Comparison of ENCODE assay signal across 1 cellular context in genomic region chr9:127930298-127931091, GRCh38.
A peak's percentile ranks its signal among the peaks of the same experiment; 100 is the strongest.
TF ChIP-seq lines count a peak whose summit lies in the region.

PIP5KL1 (minus strand) TSS chr9:127930777; CDS start chr9:127930752, 25 bp downstream.

TF ChIP-seq in HEK293, 187 proteins besides CTCF, POLR2A, EP300 and RAD21 (continued from another document and continues in another):
- TF ChIP-seq ZBTB44 (tag by site-specific recombination; IDR thresholded peaks at IDR 0.05) (no peak), ZNF621 (tag by site-specific recombination; IDR thresholded peaks at IDR 0.05) (no peak), ZNF280D (tag by site-specific recombination; IDR thresholded peaks at IDR 0.05) (no peak), ZBTB10 (tag by site-specific recombination; IDR thresholded peaks at IDR 0.05) (no peak; the same call in none of the 2 replicates), ZNF660 (tag by site-specific recombination; IDR thresholded peaks at IDR 0.05) (no peak), ZNF76 (tag by site-specific recombination; IDR thresholded peaks at IDR 0.05; ENCODE audit: borderline replicate concordance, low read depth) (0 out of 2 replicates have a peak, but pooled peaks have one; percentile 28), ZBTB21 (tag by site-specific recombination; IDR thresholded peaks at IDR 0.05) (no peak), REST (tag by site-specific recombination; IDR thresholded peaks at IDR 0.05) (no peak), PBX3 (CRISPR knock-in tag; IDR thresholded peaks at IDR 0.05) (no peak), PRDM10 (tag by site-specific recombination; IDR thresholded peaks at IDR 0.05) (peak; percentile 74), ZNF23 (tag by site-specific recombination; IDR thresholded peaks at IDR 0.05; ENCODE audit: borderline replicate concordance) (no peak), ZIC2 (tag by site-specific recombination; IDR thresholded peaks at IDR 0.05) (0 out of 2 replicates have a peak, but pooled peaks have one; percentile 11), ZBTB20 (tag by site-specific recombination; IDR thresholded peaks at IDR 0.05) (peak; percentile 100), ZNF501 (tag by site-specific recombination; IDR thresholded peaks at IDR 0.05) (no peak), ZXDB (tag by site-specific recombination; IDR thresholded peaks at IDR 0.05) (0 out of 2 replicates have a peak, but pooled peaks have one; percentile 46), ZNF48 (tag by site-specific recombination; IDR thresholded peaks at IDR 0.05) (no peak), KLF16 (tag by site-specific recombination; IDR thresholded peaks at IDR 0.05) (0 out of 2 replicates have a peak, but pooled peaks have one; percentile 43), INSM2 (tag by site-specific recombination; IDR thresholded peaks at IDR 0.05) (no peak), ZNF133 (tag by site-specific recombination; IDR thresholded peaks at IDR 0.05) (no peak), ZNF398 (tag by site-specific recombination; IDR thresholded peaks at IDR 0.05) (0 out of 2 replicates have a peak, but pooled peaks have one; percentile 50), ZNF335 (tag by site-specific recombination; conservative IDR thresholded peaks at IDR 0.05) (peak; percentile 53; the same call in 1 of the 2 replicates), ZEB2 (tag by site-specific recombination; IDR thresholded peaks at IDR 0.05) (0 out of 2 replicates have a peak, but pooled peaks have one; percentile 62), PATZ1 (tag by site-specific recombination; IDR thresholded peaks at IDR 0.05) (peak; percentile 67), ZBTB8A (tag by site-specific recombination; IDR thresholded peaks at IDR 0.05) (peak; percentile 89), ZNF18 (tag by site-specific recombination; IDR thresholded peaks at IDR 0.05) (no peak), ZNF184 (tag by site-specific recombination; IDR thresholded peaks at IDR 0.05) (no peak), ZNF391 (tag by site-specific recombination; IDR thresholded peaks at IDR 0.05; ENCODE audit: borderline replicate concordance, low read depth) (no peak), SP7 (tag by site-specific recombination; IDR thresholded peaks at IDR 0.05) (peak; percentile 38; the same call in 1 of the 2 replicates), KLF1 (tag by site-specific recombination; IDR thresholded peaks at IDR 0.05) (peak; percentile 66)
